18 cellular contexts compared by ENCODE assay signal in the genomic region with DNA sequence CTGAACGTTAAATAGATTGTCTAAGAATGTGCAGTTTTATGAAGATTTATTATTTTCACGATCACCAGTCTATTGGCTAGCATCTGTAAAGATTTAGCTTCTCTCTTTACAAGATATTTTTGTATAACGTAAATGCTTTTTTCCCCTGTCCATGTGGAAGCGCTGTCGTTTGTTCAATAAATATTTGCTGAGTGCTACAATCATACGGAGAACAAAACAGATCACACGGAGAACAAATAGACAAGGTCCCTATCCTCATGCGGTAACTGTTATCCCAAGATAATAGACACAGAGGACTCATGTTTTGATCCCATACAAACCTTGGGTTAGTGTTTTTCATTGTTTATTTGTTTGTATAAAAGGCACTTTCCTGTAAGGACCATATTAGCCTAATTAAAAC.
DNase-seq lines count a peak whose midpoint lies in the region; ATAC-seq and TF ChIP-seq lines count a peak whose summit lies in the region.
"Had no signal": no experiment of that assay in that cellular context is flagged by ENCODE, and none has a peak within 500 bp of the region (broad histone marks: within the 10 kb centered on the region; RNA-seq: fewer than 3 reads in every experiment).

No MANE protein-coding gene starts in this region.

- H4K20me1 ChIP-seq in PC-9 (ENCODE audit: insufficient read depth) = no peaks in the 10 kb centered on the region

- BruUV-seq in MCF 10A (replicated peaks; lab: Mats Ljungman, UMichigan) = no TSS peak
- BruUV-seq in PC-9 (replicated peaks; lab: Mats Ljungman, UMichigan) = no TSS peak

- CTCF ChIA-PET in MCF 10A (lab: Yijun Ruan, JAX) (no interaction called here), PC-9 (lab: Charles Lee) (no interaction called here)

- no peaks in the 10 kb centered on the region for H3K4me1 Mint-ChIP-seq in MCF 10A (ENCODE audit: insufficient read depth, unreplicated experiment)
- H3K4me1 Mint-ChIP-seq: activated CD4-positive, alpha-beta T cell treated with anti-CD3 and anti-CD28 coated beads, Interleukin-2, amount 10 ng/mL, durations not matched to agents 24 days and 14 days; IgD-negative memory B cell had no signal

- H3K4me3 ChIP-seq in breast epithelium = peak overlapping the region in 2 of 3 donors; percentile 0 to 45
- no peak overlapping the region for H3K4me3 ChIP-seq in PC-9
- no peak overlapping the region for H3K4me3 ChIP-seq in left lung
- no peak overlapping the region for H3K4me3 ChIP-seq in stomach
- H3K4me3 ChIP-seq: esophagus muscularis mucosa, thoracic aorta had no signal

- no peaks in the 10 kb centered on the region for H3K9me3 Mint-ChIP-seq in MCF 10A (ENCODE audit: unreplicated experiment)
- H3K9me3 Mint-ChIP-seq: IgD-negative memory B cell; T-helper 2 cell treated with Interferon-gamma antibody and Interleukin-4, amounts not matched to agents 5 μg/mL and 100 μg/mL, for 36 hours had no signal

- POLR2A ChIA-PET in MCF 10A (lab: Yijun Ruan, JAX) = no interaction called here
- POLR2A ChIA-PET in PC-9 (lab: Charles Lee; ENCODE audit: unreplicated experiment) = interaction anchor here (0.6 kb wide), 1 partner anchor 36 kb away, joined by 10 read pairs; no protein-coding TSS in a partner anchor

- no peaks in the 10 kb centered on the region for H3K27me3 ChIP-seq in breast epithelium
- peaks cover 32% of the 10 kb centered on the region for H3K27me3 ChIP-seq in PC-9 (ENCODE audit: insufficient read depth, low read depth)
- no peaks in the 10 kb centered on the region for H3K27me3 ChIP-seq in left lung
- H3K27me3 ChIP-seq in stomach = no peaks in the 10 kb centered on the region
- H3K27me3 ChIP-seq: esophagus muscularis mucosa had no signal

- no peaks in the 10 kb centered on the region for H3K79me2 ChIP-seq in PC-9 (ENCODE audit: low read depth)

- H3K27ac ChIP-seq in breast epithelium (peak overlapping the region in 1 of 2 donors; percentile 2), PC-9 (no peak overlapping the region), left lung (no peak overlapping the region), stomach (no peak overlapping the region)
- H3K27ac ChIP-seq: esophagus muscularis mucosa, thoracic aorta had no signal

- no peaks in the 10 kb centered on the region for H3K27me3 Mint-ChIP-seq in MCF 10A (ENCODE audit: insufficient read depth, unreplicated experiment)
- H3K27me3 Mint-ChIP-seq: activated CD4-positive, alpha-beta T cell treated with anti-CD3 and anti-CD28 coated beads, Interleukin-2, amount 10 ng/mL, durations not matched to agents 24 days and 14 days; activated T-cell treated with anti-CD3 and anti-CD28 coated beads, Interleukin-2, amount 50 U/mL, for 24 hours; IgD-negative memory B cell had no signal

- no peaks in the 10 kb centered on the region for H3F3A ChIP-seq in PC-9 (ENCODE audit: insufficient read depth, low read depth)

- H3K9me2 ChIP-seq in PC-9 (ENCODE audit: insufficient read depth) = no peaks in the 10 kb centered on the region

- no peak overlapping the region for H2AFZ ChIP-seq in PC-9

- ATAC-seq in left lung = peak; percentile 31
- ATAC-seq: HCT116, left cardiac atrium, Right ventricle myocardium inferior had no signal

- no peak overlapping the region for H3K27ac Mint-ChIP-seq in MCF 10A (ENCODE audit: low read depth, unreplicated experiment)
- H3K27ac Mint-ChIP-seq: activated CD4-positive, alpha-beta T cell treated with anti-CD3 and anti-CD28 coated beads, Interleukin-2, amount 10 ng/mL, durations not matched to agents 24 days and 14 days; activated T-cell treated with anti-CD3 and anti-CD28 coated beads, Interleukin-2, amount 50 U/mL, for 24 hours; IgD-negative memory B cell; T-helper 2 cell treated with Interferon-gamma antibody and Interleukin-4, amounts not matched to agents 5 μg/mL and 100 μg/mL, for 36 hours had no signal

- no peak for TF ChIP-seq CTCF in breast epithelium (IDR thresholded peaks at IDR 0.05)
- TF ChIP-seq CTCF in MCF 10A (IDR thresholded peaks at IDR 0.05; ENCODE audit: unreplicated experiment) = no peak
- no peak for TF ChIP-seq CTCF in PC-9 (conservative IDR thresholded peaks at IDR 0.05)
- TF ChIP-seq CTCF in left lung (IDR thresholded peaks at IDR 0.05) = no peak
- TF ChIP-seq CTCF in stomach (IDR thresholded peaks at IDR 0.05) = no peak

- H3K36me3 ChIP-seq in breast epithelium (no peaks in the 10 kb centered on the region), PC-9 (ENCODE audit: low read depth) (no peaks in the 10 kb centered on the region), left lung (no peaks in the 10 kb centered on the region), stomach (no peaks in the 10 kb centered on the region)
- H3K36me3 ChIP-seq: esophagus muscularis mucosa, thoracic aorta had no signal

- no peaks in the 10 kb centered on the region for H3K36me3 Mint-ChIP-seq in MCF 10A (ENCODE audit: insufficient read depth, unreplicated experiment)

- no peak for TF ChIP-seq EP300 in stomach (IDR thresholded peaks at IDR 0.05)

- no peak overlapping the region for H3K4me3 Mint-ChIP-seq in MCF 10A (ENCODE audit: unreplicated experiment)
- H3K4me3 Mint-ChIP-seq: activated CD4-positive, alpha-beta T cell treated with anti-CD3 and anti-CD28 coated beads, Interleukin-2, amount 10 ng/mL, durations not matched to agents 24 days and 14 days; activated T-cell treated with anti-CD3 and anti-CD28 coated beads, Interleukin-2, amount 50 U/mL, for 24 hours; IgD-negative memory B cell; T-helper 2 cell treated with Interferon-gamma antibody and Interleukin-4, amounts not matched to agents 5 μg/mL and 100 μg/mL, for 36 hours had no signal

- H3K9me3 ChIP-seq in breast epithelium (no peaks in the 10 kb centered on the region), PC-9 (ENCODE audit: insufficient read depth, low read depth) (no peaks in the 10 kb centered on the region), left lung (no peaks in the 10 kb centered on the region), stomach (no peaks in the 10 kb centered on the region)
- H3K9me3 ChIP-seq: esophagus muscularis mucosa, thoracic aorta had no signal

- 0 out of 2 replicates have a peak overlapping the region, but pooled peaks have one; percentile 22 for H3K4me2 ChIP-seq in PC-9

- intact Hi-C loops in breast epithelium (cut with DNase I; ENCODE audit: low total_unique reads) = no loop called here
- intact Hi-C loops in MCF 10A (cut with micrococcal nuclease) = no loop called here
- intact Hi-C loops in PC-9 (cut with micrococcal nuclease; ENCODE audit: unreplicated experiment) = no loop called here
- intact Hi-C loops in left lung (cut with DNase I) = no loop called here
- intact Hi-C loops in stomach (cut with DNase I; ENCODE audit: low total_unique reads) = no loop called here

- H3K4me1 ChIP-seq in breast epithelium (no peaks in the 10 kb centered on the region), PC-9 (replicated peaks; ENCODE audit: insufficient read depth) (no peaks in the 10 kb centered on the region), left lung (no peaks in the 10 kb centered on the region), stomach (no peaks in the 10 kb centered on the region)
- H3K4me1 ChIP-seq: esophagus muscularis mucosa had no signal

- DNase-seq in breast epithelium (ENCODE audit: low spot score in 2 of 2) (no peak), MCF 10A (ENCODE audit: unreplicated experiment) (no peak), PC-9 (no peak), left lung (no peak), SHP77 treated with DMSO at 0.1 percent for 48 hours (lab: John Stamatoyannopoulos, UW) (no peak), stomach (no peak)
- no peak for DNase-seq in stimulated activated naive CD4-positive, alpha-beta T cell treated with Interleukin-2 at 50 U/mL for 16 hours (lab: John Stamatoyannopoulos, UW)
- no peak for DNase-seq in activated T-cell treated with anti-CD3 and anti-CD28 coated beads, Interleukin-2, amount 50 U/mL, for 1 hour
- DNase-seq: activated CD4-positive, alpha-beta T cell treated with anti-CD3 and anti-CD28 coated beads, Interleukin-2, amount 10 ng/mL, durations not matched to agents 24 days and 14 days; activated T-cell treated with anti-CD3 and anti-CD28 coated beads, Interleukin-2, amount 50 U/mL, for 24 hours; hippocampal formation; left cardiac atrium had no signal

- 24 to 48% (median 29%) methylated on average over 8 of the region's 8 CpGs for WGBS in stomach, 5 donors

- TF ChIP-seq POLR2A in breast epithelium (IDR thresholded peaks at IDR 0.05) (no peak), stomach (IDR thresholded peaks at IDR 0.05) (no peak)

Comparison
In these comparisons a context has a peak if more than half of its experiments do, and no peak if none do; other contexts are left out.
1. H3K4me3 ChIP-seq: peak in breast epithelium (2 of 3); none in PC-9 (single experiment), left lung (0 of 2) and stomach (0 of 4).